7 cellular contexts compared by ENCODE assay signal in the genomic region with DNA sequence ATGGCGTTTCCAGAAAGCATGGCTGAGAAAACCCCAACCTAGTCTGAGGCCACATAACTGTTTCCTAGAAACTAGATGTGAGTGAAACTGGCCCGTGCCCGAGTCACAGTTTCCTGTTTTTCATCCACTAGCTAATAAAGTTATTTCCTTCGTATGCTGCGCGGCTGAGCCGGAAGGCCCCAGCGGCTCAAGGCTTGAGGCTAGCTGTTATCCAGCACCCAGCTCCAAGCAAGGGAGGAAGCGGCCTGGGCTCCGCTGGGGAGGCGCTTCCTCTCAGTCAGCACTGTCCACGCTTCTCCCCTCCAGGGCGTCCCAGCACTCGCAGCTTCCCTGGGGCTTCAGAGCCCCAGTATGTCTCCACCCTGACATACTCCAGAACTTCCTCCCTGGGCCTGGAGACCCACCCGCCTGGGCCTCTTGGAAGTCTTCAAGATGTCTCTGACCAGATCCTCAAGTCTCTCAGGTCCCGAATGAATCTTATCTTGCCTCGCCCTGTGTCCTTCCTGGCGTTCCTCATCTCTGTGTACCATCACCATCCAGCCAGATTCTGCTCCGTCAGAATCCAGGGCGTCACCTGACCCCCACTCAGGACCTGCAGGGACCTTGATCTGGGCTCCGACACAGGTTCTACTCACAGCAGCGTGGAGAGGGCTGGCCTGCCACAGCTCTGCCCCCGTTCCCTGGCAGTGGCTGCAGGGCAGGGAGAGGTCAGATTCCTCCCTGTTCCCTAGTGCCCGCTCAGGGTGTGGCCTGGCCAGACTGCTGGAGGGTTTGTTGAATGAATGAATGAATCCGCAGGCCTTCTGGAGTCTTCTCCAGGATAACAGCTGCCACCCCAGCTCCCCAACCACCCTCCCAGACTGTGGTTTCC.
DNase-seq lines count a peak whose midpoint lies in the region; ATAC-seq and TF ChIP-seq lines count a peak whose summit lies in the region.

No MANE protein-coding gene starts in this region.

- DNase-seq in T-cell (peak in 3 of 34 experiments; percentile 7 to 32 (median 23)), mammary epithelial cell (peak; percentile 29), mesothelial cell of epicardium (ENCODE audit: low spot score in 2 of 2, unreplicated experiment in 2 of 2) (no peak), thyroid gland (peak; percentile 34 to 35), NCI-H446 treated with DMSO at 0.1 percent for 48 hours (lab: John Stamatoyannopoulos, UW) (no peak), GM19238 (ENCODE audit: insufficient read length, low spot score) (no peak)

- H3K36me3 ChIP-seq in mammary epithelial cell (ENCODE audit: insufficient read depth, low read length) = no peaks in the 10 kb centered on the region
- no peaks in the 10 kb centered on the region for H3K36me3 ChIP-seq in thyroid gland

- no peak for TF ChIP-seq POLR2A in thyroid gland (IDR thresholded peaks at IDR 0.05)

- peaks cover 9 to 28% (median 16%) of the 10 kb centered on the region in 3 donors for H3K4me1 Mint-ChIP-seq in T-cell
- no peaks in the 10 kb centered on the region for H3K4me1 Mint-ChIP-seq in mesothelial cell of epicardium

- H3K27ac ChIP-seq in mammary epithelial cell (ENCODE audit: insufficient read depth, low read depth, low read length) (no peak overlapping the region), thyroid gland (peak overlapping the region; percentile 36 to 71 (median 71))

- TF ChIP-seq CTCF in mammary epithelial cell (conservative IDR thresholded peaks at IDR 0.05 in 1 of 2, IDR thresholded peaks at IDR 0.05 in 1 of 2; ENCODE audit: extremely low read depth in 1 of 2, insufficient read depth in 1 of 2, low read depth in 1 of 2, low read length in 2 of 2) = no peak
- TF ChIP-seq CTCF in mesothelial cell of epicardium (IDR thresholded peaks at IDR 0.05; ENCODE audit: unreplicated experiment) = no peak
- TF ChIP-seq CTCF in thyroid gland (IDR thresholded peaks at IDR 0.05) = no peak

- dilution Hi-C loops in mammary epithelial cell (cut with HindIII; ENCODE audit: low sequenced_read_pairs) = no loop called here

- CTCF ChIA-PET in T-cell (lab: Charles Lee) (no interaction called here), mammary epithelial cell (lab: Charles Lee; ENCODE audit: low non-redundant PET) (no interaction called here)

- H3K4me3 ChIP-seq in mammary epithelial cell (replicated peaks in 1 of 3; ENCODE audit: insufficient read depth in 1 of 3, low read depth in 2 of 3, low read length in 3 of 3) (no peak overlapping the region), thyroid gland (replicated peaks in 1 of 3) (no peak overlapping the region)

- ATAC-seq in T-cell (replicated peaks in 1 of 4) = peak in 3 of 4 experiments; percentile 48 to 65 (median 59)
- no peak for ATAC-seq in GM18520 (IDR thresholded peaks at IDR 0.05; ENCODE audit: unreplicated experiment)

- BruUV-seq in mammary epithelial cell (replicated peaks; lab: Mats Ljungman, UMichigan) = no TSS peak

- H4K20me1 ChIP-seq in mammary epithelial cell (ENCODE audit: insufficient read depth, low read length) = no peaks in the 10 kb centered on the region

- no peaks in the 10 kb centered on the region for H3K27me3 ChIP-seq in mammary epithelial cell (ENCODE audit: insufficient read depth, low read length)
- H3K27me3 ChIP-seq in thyroid gland = no peaks in the 10 kb centered on the region

- H3K4me3 Mint-ChIP-seq in T-cell (no peak overlapping the region), mesothelial cell of epicardium (no peak overlapping the region)

- H3K27me3 Mint-ChIP-seq in T-cell = peaks cover 3 to 4% of the 10 kb centered on the region in 2 donors
- H3K27me3 Mint-ChIP-seq in mesothelial cell of epicardium (ENCODE audit: low read depth) = no peaks in the 10 kb centered on the region

- H3K9me3 Mint-ChIP-seq in T-cell (no peaks in the 10 kb centered on the region), mesothelial cell of epicardium (no peaks in the 10 kb centered on the region)

- H3K9me3 ChIP-seq in mammary epithelial cell (replicated peaks; ENCODE audit: insufficient read depth, low read length) = no peaks in the 10 kb centered on the region
- no peaks in the 10 kb centered on the region for H3K9me3 ChIP-seq in thyroid gland

- POLR2A ChIA-PET in T-cell (lab: Charles Lee) = no interaction called here

- intact Hi-C loops in mammary epithelial cell (cut with micrococcal nuclease) (no loop called here), thyroid gland (cut with DNase I) (no loop called here)

- H3K36me3 Mint-ChIP-seq in T-cell = no peaks in the 10 kb centered on the region
- no peaks in the 10 kb centered on the region for H3K36me3 Mint-ChIP-seq in mesothelial cell of epicardium

- H3K9ac ChIP-seq in mammary epithelial cell (ENCODE audit: insufficient read depth, low read length) = no peak overlapping the region

- no peak overlapping the region for H3K4me2 ChIP-seq in mammary epithelial cell (ENCODE audit: insufficient read depth, low read depth, low read length)

- peak overlapping the region; percentile 76 to 84 for H3K27ac Mint-ChIP-seq in T-cell
- peak overlapping the region; percentile 72 for H3K27ac Mint-ChIP-seq in mesothelial cell of epicardium

- no peaks in the 10 kb centered on the region for H3K79me2 ChIP-seq in mammary epithelial cell (ENCODE audit: insufficient read depth, low read length)

- no peak overlapping the region for H2AFZ ChIP-seq in mammary epithelial cell (ENCODE audit: low read depth, low read length)

- WGBS in mammary epithelial cell (ENCODE audit: low coverage, missing lambda C conversion rate) = 93% methylated on average over 23 of the region's 25 CpGs
- WGBS in thyroid gland, 2 donors = 73 to 74% methylated on average over 15 to 25 of the region's 25 CpGs

- in situ Hi-C loops in mammary epithelial cell (cut with MboI; ENCODE audit: low sequenced_read_pairs in 2 of 2) = no loop called here

- H3K4me1 ChIP-seq in mammary epithelial cell (ENCODE audit: insufficient read depth, low read length) (peaks cover 6% of the 10 kb centered on the region), thyroid gland (peaks cover 0 to 10% of the 10 kb centered on the region in 2 donors)

Comparison
In these comparisons a context has a peak if more than half of its experiments do, and no peak if none do; other contexts are left out.
1. DNase-seq: peak in mammary epithelial cell (single experiment) and thyroid gland (2 of 2); none in mesothelial cell of epicardium (0 of 2), NCI-H446 treated with DMSO at 0.1 percent for 48 hours (single experiment) and GM19238 (single experiment).